Comparison of ENCODE assay signal across 17 cellular contexts in the genomic region with DNA sequence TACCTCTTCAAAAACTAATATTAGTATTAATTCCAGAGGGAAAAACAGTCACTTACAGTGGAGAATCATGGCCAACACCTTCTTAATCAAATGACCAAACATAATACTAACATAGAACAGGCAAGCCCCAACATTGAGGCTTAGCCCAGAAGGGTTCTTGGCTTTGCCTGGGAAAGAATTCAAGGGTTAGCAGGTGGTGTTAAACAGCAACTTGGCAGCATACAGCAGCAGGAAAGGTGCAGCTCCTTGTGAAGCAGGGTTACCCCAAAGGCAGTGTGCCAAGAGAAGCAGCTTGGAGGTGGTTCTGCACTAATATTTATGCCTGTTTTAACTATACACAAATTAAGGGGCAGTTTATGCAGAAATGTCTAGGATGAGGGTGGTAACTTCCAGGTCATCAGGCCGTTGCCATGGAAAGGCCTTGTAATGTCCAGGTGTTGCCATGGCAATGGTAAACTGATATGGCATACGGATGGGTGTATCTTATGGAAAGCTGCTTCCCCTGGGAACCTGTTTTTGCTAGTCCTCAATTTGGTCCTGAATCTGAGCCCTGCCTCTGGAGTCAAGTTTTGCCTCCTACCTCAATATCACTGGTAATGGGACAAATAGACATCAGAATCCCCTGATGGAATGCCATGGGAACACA. TPM values are rescaled to one million over a fixed set of nuclear protein-coding genes. Genes with fewer than 3 reads are reported as not detected.
A peak's percentile ranks its signal among the peaks of the same experiment; 100 is the strongest.
DNase-seq lines count a peak whose midpoint lies in the region; ATAC-seq and TF ChIP-seq lines count a peak whose summit lies in the region.
"Had no signal": no experiment of that assay in that cellular context is flagged by ENCODE, and none has a peak within 500 bp of the region (broad histone marks: within the 10 kb centered on the region; RNA-seq: fewer than 3 reads in every experiment).

No MANE protein-coding gene starts in this region.

- H3K4me1 ChIP-seq in uterus, result no peaks in the 10 kb centered on the region
- no peaks in the 10 kb centered on the region for H3K4me1 ChIP-seq in esophagus muscularis mucosa

- intact Hi-C loops in uterus (cut with DNase I; ENCODE audit: low total_unique reads) (no loop called here), esophagus muscularis mucosa (cut with DNase I) (no loop called here)

- no peak for ATAC-seq in GM21526 (IDR thresholded peaks at IDR 0.05; ENCODE audit: low FRiP score, unreplicated experiment)
- ATAC-seq in GM19452 (IDR thresholded peaks at IDR 0.05; ENCODE audit: unreplicated experiment), result no peak
- ATAC-seq: T-helper 17 cell had no signal

- no peaks in the 10 kb centered on the region for H3K36me3 ChIP-seq in uterus
- no peaks in the 10 kb centered on the region for H3K36me3 ChIP-seq in esophagus muscularis mucosa
- H3K36me3 ChIP-seq: cardiac muscle cell had no signal

- H3K9me3 ChIP-seq in uterus, result no peaks in the 10 kb centered on the region
- H3K9me3 ChIP-seq in esophagus muscularis mucosa, result no peaks in the 10 kb centered on the region

- no peak for TF ChIP-seq EP300 in esophagus muscularis mucosa (IDR thresholded peaks at IDR 0.05)

- H3K27me3 ChIP-seq in uterus (no peaks in the 10 kb centered on the region), esophagus muscularis mucosa (no peaks in the 10 kb centered on the region)
- H3K27me3 ChIP-seq: cardiac muscle cell had no signal

- H3K4me3 ChIP-seq in uterus (no peak overlapping the region), esophagus muscularis mucosa (no peak overlapping the region)
- H3K4me3 ChIP-seq: cardiac muscle cell had no signal

- no peak overlapping the region for H3K27ac ChIP-seq in uterus
- H3K27ac ChIP-seq in esophagus muscularis mucosa (replicated peaks in 1 of 4), result no peak overlapping the region
- H3K27ac ChIP-seq: cardiac muscle cell, HL-60, RWPE1 had no signal

- TF ChIP-seq POLR2A in uterus (IDR thresholded peaks at IDR 0.05), result no peak
- no peak for TF ChIP-seq POLR2A in esophagus muscularis mucosa (IDR thresholded peaks at IDR 0.05; ENCODE audit: low read depth)

- DNase-seq in COLO668 (lab: John Stamatoyannopoulos, UW; ENCODE audit: unreplicated experiment) (peak; percentile 26), LHCN-M2 (ENCODE audit: low read depth) (peak; percentile 7), NCI-H2196 treated with DMSO at 0.1 percent for 48 hours (lab: John Stamatoyannopoulos, UW; ENCODE audit: unreplicated experiment) (peak; percentile 36), cerebellar cortex (ENCODE audit: low spot score) (peak; percentile 86), uterus (no peak), esophagus muscularis mucosa (ENCODE audit: extremely low spot score) (no peak)
- DNase-seq: activated CD4-positive, CD25-positive, alpha-beta regulatory T cell treated with anti-CD3 and anti-CD28 coated beads, Interleukin-2, amount 50 U/mL, for 72 hours; activated naive CD8-positive, alpha-beta T cell treated with anti-CD3 and anti-CD28 coated beads, Interleukin-2, amount 10 ng/mL, durations not matched to agents 7 days and 5 days; CD8-positive, alpha-beta memory T cell; foreskin melanocyte; Karpas-422; T-helper 17 cell had no signal

- 62% methylated on average over 2 of the region's 2 CpGs for WGBS in esophagus muscularis mucosa

- TF ChIP-seq CTCF in uterus (IDR thresholded peaks at IDR 0.05) (no peak), esophagus muscularis mucosa (IDR thresholded peaks at IDR 0.05) (no peak)

RNA-seq across cellular contexts. Expression of gene BEND7, which starts 27.2 kb away (rescaled TPM):
- total RNA-seq in LHCN-M2 (2014; rRNA removed), result 4.2 and 5.6 TPM in 2 replicates
- polyA plus RNA-seq in LHCN-M2 (2012), result 6.2 TPM
- total RNA-seq in uterus, result 10 to 100 TPM in 2 of 4 donors, 1 to 10 TPM in 2; 3.3 to 32.7 (median 11.9) TPM
- total RNA-seq in esophagus muscularis mucosa, result 10 to 100 TPM; 14.7 to 27.4 (median 20.1) TPM
- total RNA-seq: activated naive CD8-positive, alpha-beta T cell treated with anti-CD3 and anti-CD28 coated beads, Interleukin-2, amount 10 ng/mL, durations not matched to agents 7 days and 5 days; CD8-positive, alpha-beta memory T cell had no signal
- polyA plus RNA-seq: CD8-positive, alpha-beta memory T cell had no signal

RNA-seq across cellular contexts. Expression of gene PRPF18, which starts 30.8 kb away (rescaled TPM):
- 32.6 and 33.1 TPM in 2 replicates for total RNA-seq in LHCN-M2 (2014; rRNA removed)
- 10.0 TPM for polyA plus RNA-seq in LHCN-M2 (2012)
- total RNA-seq in uterus, result 10 to 100 TPM in 3 of 4 donors, 1 to 10 TPM in 1; 5.6 to 61.4 (median 22.5) TPM
- 10 to 100 TPM; 16.2 to 27.8 (median 25.6) TPM for total RNA-seq in esophagus muscularis mucosa

Comparison
In these comparisons a context has a peak if more than half of its experiments do, and no peak if none do; other contexts are left out.
1. DNase-seq: peak in COLO668 (single experiment), LHCN-M2 (single experiment), NCI-H2196 treated with DMSO at 0.1 percent for 48 hours (single experiment) and cerebellar cortex (single experiment); none in uterus (0 of 2) and esophagus muscularis mucosa (single experiment).